In genomic region chr16:10813123-10813455, GRCh38 we compare ENCODE assay signal across 21 cellular contexts. TPM values are rescaled to one million over a fixed set of nuclear protein-coding genes. Genes with fewer than 3 reads are reported as not detected.
DNase-seq lines count a peak whose midpoint lies in the region; ATAC-seq, FAIRE-seq and TF ChIP-seq lines count a peak whose summit lies in the region.
"Had no signal": no experiment of that assay in that cellular context is flagged by ENCODE, and none has a peak within 500 bp of the region (broad histone marks: within the 10 kb centered on the region; RNA-seq: fewer than 3 reads in every experiment).

No MANE protein-coding gene starts in this region.

- no peak overlapping the region for H3K4me2 ChIP-seq in K562 (ENCODE audit: insufficient read depth, low read length)

- H3K27me3 ChIP-seq in K562 (ENCODE audit: control insufficient read depth in 2 of 2, insufficient read depth in 2 of 2, low read length in 2 of 2) (peaks cover 0 to 41% of the 10 kb centered on the region in 2 experiments; a peak in 3 of 5 replicates), heart left ventricle (peaks cover 0 to 4% (median 0%) of the 10 kb centered on the region in 9 donors)
- H3K27me3 ChIP-seq: SJSA1 had no signal

- H3K27ac ChIP-seq in K562 (ENCODE audit: extremely low read depth, low read depth, low read length): no peak overlapping the region
- H3K27ac ChIP-seq in heart left ventricle: no peak overlapping the region
- H3K27ac ChIP-seq: RWPE1, SJSA1 had no signal

- TF ChIP-seq POLR2A in K562 (conservative IDR thresholded peaks at IDR 0.05) (no peak), heart left ventricle (IDR thresholded peaks at IDR 0.05) (no peak)

- no peak for DNase-seq in natural killer cell treated with Interleukin-12 subunit alpha and Interleukin-12 subunit beta and Interleukin-15 and Interleukin-18, amount 100 ng/mL, for 72 hours (ENCODE audit: low spot score)
- DNase-seq in natural killer cell (no peak), NAMALWA (ENCODE audit: low spot score) (peak; percentile 12), K562 (ENCODE audit: extremely low read depth in 1 of 4, low spot score in 3 of 4) (no peak), heart left ventricle (no peak), Right ventricle myocardium inferior (ENCODE audit: missing footprints) (no peak), nephron progenitor cell (no peak)
- DNase-seq: AML-193; CD8-positive, alpha-beta T cell; DND-41; GF-D8; H7; Karpas-422; NCI-H1417; NCI-H2029; NCI-H2171 treated with DMSO at 0.1 percent for 48 hours; NCI-H510A; OCI-M1 had no signal

- peaks cover 6 to 23% of the 10 kb centered on the region in 2 donors for H3K4me1 Mint-ChIP-seq in natural killer cell treated with Interleukin-12 subunit alpha and Interleukin-12 subunit beta and Interleukin-15 and Interleukin-18, amount 100 ng/mL, for 72 hours (ENCODE audit: low read depth in 2 of 2)
- H3K4me1 Mint-ChIP-seq in natural killer cell (peaks cover 0 to 4% of the 10 kb centered on the region in 2 donors), nephron progenitor cell (peaks cover 5% of the 10 kb centered on the region)

- in situ Hi-C loops in K562 (cut with MboI): no loop called here

- no peak overlapping the region for H3K9ac ChIP-seq in K562 (ENCODE audit: insufficient read depth in 1 of 2, low read depth in 2 of 2, low read length in 2 of 2)

- H3K27ac Mint-ChIP-seq in natural killer cell treated with Interleukin-12 subunit alpha and Interleukin-12 subunit beta and Interleukin-15 and Interleukin-18, amount 100 ng/mL, for 72 hours: peak overlapping the region; percentile 13 to 72
- H3K27ac Mint-ChIP-seq in natural killer cell (no peak overlapping the region), nephron progenitor cell (no peak overlapping the region)
- H3K27ac Mint-ChIP-seq: CD8-positive, alpha-beta T cell had no signal

- H3K79me2 ChIP-seq in K562 (ENCODE audit: control insufficient read depth, insufficient read depth, low read length): no peaks in the 10 kb centered on the region

- H3K9me3 ChIP-seq in K562 (replicated peaks; ENCODE audit: control insufficient read depth, insufficient read depth, low read depth, low read length) (no peaks in the 10 kb centered on the region), heart left ventricle (no peaks in the 10 kb centered on the region)
- H3K9me3 ChIP-seq: SJSA1 had no signal

- H3K9me1 ChIP-seq in K562 (ENCODE audit: control insufficient read depth, insufficient read depth, low read length): no peaks in the 10 kb centered on the region

- H3K9me3 Mint-ChIP-seq in natural killer cell treated with Interleukin-12 subunit alpha and Interleukin-12 subunit beta and Interleukin-15 and Interleukin-18, amount 100 ng/mL, for 72 hours: no peaks in the 10 kb centered on the region
- H3K9me3 Mint-ChIP-seq in natural killer cell (no peaks in the 10 kb centered on the region), nephron progenitor cell (no peaks in the 10 kb centered on the region)
- H3K9me3 Mint-ChIP-seq: CD8-positive, alpha-beta T cell had no signal

- CTCF ChIA-PET in K562 (lab: Yijun Ruan, JAX; ENCODE audit: low intra/inter-chr PET ratio): no interaction called here

- H4K20me1 ChIP-seq in K562 (replicated peaks; ENCODE audit: control insufficient read depth, insufficient read depth, low read length): no peaks in the 10 kb centered on the region; the same call in 1 of the 2 replicates

- ATAC-seq in natural killer cell treated with Interleukin-12 subunit alpha and Interleukin-12 subunit beta and Interleukin-15 and Interleukin-18, amount 100 ng/mL, for 72 hours: no peak
- no peak for ATAC-seq in natural killer cell
- ATAC-seq in K562: no peak
- no peak for ATAC-seq in heart left ventricle
- no peak for ATAC-seq in Right ventricle myocardium inferior
- ATAC-seq: CD8-positive, alpha-beta T cell had no signal

- TF ChIP-seq CTCF in natural killer cell (IDR thresholded peaks at IDR 0.05) (no peak), K562 (IDR thresholded peaks at IDR 0.05 in 2 of 3, conservative IDR thresholded peaks at IDR 0.05 in 1 of 3; ENCODE audit: insufficient read depth in 2 of 3, low read depth in 1 of 3, low read length in 3 of 3) (no peak), heart left ventricle (IDR thresholded peaks at IDR 0.05) (no peak), nephron progenitor cell (IDR thresholded peaks at IDR 0.05) (no peak)

- H3K4me3 ChIP-seq in K562 (no peak overlapping the region), heart left ventricle (no peak overlapping the region)
- H3K4me3 ChIP-seq: SJSA1 had no signal

- H3K27me3 Mint-ChIP-seq in natural killer cell treated with Interleukin-12 subunit alpha and Interleukin-12 subunit beta and Interleukin-15 and Interleukin-18, amount 100 ng/mL, for 72 hours: peaks cover 0 to 5% of the 10 kb centered on the region in 2 donors
- peaks cover 7 to 9% of the 10 kb centered on the region in 2 donors for H3K27me3 Mint-ChIP-seq in natural killer cell (ENCODE audit: low read depth in 2 of 2)
- peaks cover 13% of the 10 kb centered on the region for H3K27me3 Mint-ChIP-seq in nephron progenitor cell (ENCODE audit: low read depth, poor library complexity)

- no peak for FAIRE-seq in K562 (lab: Jason Lieb, UNC)
- FAIRE-seq: D721Med had no signal

- TF ChIP-seq EP300 in K562 (IDR thresholded peaks at IDR 0.05; ENCODE audit: low read length): no peak

- no TSS peak for BruUV-seq in K562 (replicated peaks; lab: Mats Ljungman, UMichigan)

- H3K36me3 ChIP-seq in K562 (ENCODE audit: control insufficient read depth, insufficient read depth, low read length): no peaks in the 10 kb centered on the region
- no peaks in the 10 kb centered on the region for H3K36me3 ChIP-seq in heart left ventricle
- H3K36me3 ChIP-seq: SJSA1 had no signal

- no peak for TF ChIP-seq RAD21 in K562 (CRISPR knock-in tag; conservative IDR thresholded peaks at IDR 0.05 in 1 of 2, IDR thresholded peaks at IDR 0.05 in 1 of 2)

- no peak overlapping the region for H2AFZ ChIP-seq in K562 (ENCODE audit: low read depth, low read length)

- H3K4me3 Mint-ChIP-seq in natural killer cell treated with Interleukin-12 subunit alpha and Interleukin-12 subunit beta and Interleukin-15 and Interleukin-18, amount 100 ng/mL, for 72 hours: peak overlapping the region; percentile 45
- H3K4me3 Mint-ChIP-seq in natural killer cell (no peak overlapping the region), nephron progenitor cell (no peak overlapping the region)
- H3K4me3 Mint-ChIP-seq: CD8-positive, alpha-beta T cell had no signal

- WGBS in K562 (ENCODE audit: insufficient coverage, low coverage, missing lambda C conversion rate): 7% methylated on average over 4 of the region's 4 CpGs
- 80 to 87% (median 86%) methylated on average over 4 of the region's 4 CpGs for WGBS in heart left ventricle, 4 donors

- intact Hi-C loops in natural killer cell (cut with micrococcal nuclease) (no loop called here), K562 (cut with micrococcal nuclease) (no loop called here), heart left ventricle (cut with DNase I) (loop anchor here in 2 of 10 donors (5.0 to 10.0 kb wide), 2 partner anchors 48 to 56 kb away; no protein-coding TSS in a partner anchor), Right ventricle myocardium inferior (cut with DNase I) (no loop called here)

- POLR2A ChIA-PET in K562 (lab: Yijun Ruan, JAX): no interaction called here

- H3K4me1 ChIP-seq in K562 (replicated peaks in 1 of 2; ENCODE audit: control insufficient read depth in 2 of 2, insufficient read depth in 2 of 2, low read length in 2 of 2): peaks cover 0 to under 1% of the 10 kb centered on the region in 2 experiments; a peak in 2 of 5 replicates
- peaks cover 0 to under 1% (median 0%) of the 10 kb centered on the region in 12 donors for H3K4me1 ChIP-seq in heart left ventricle
- H3K4me1 ChIP-seq: SJSA1 had no signal

- H3K36me3 Mint-ChIP-seq in natural killer cell treated with Interleukin-12 subunit alpha and Interleukin-12 subunit beta and Interleukin-15 and Interleukin-18, amount 100 ng/mL, for 72 hours: no peaks in the 10 kb centered on the region
- H3K36me3 Mint-ChIP-seq in natural killer cell (no peaks in the 10 kb centered on the region), nephron progenitor cell (ENCODE audit: low read depth) (peaks cover 13% of the 10 kb centered on the region)
- H3K36me3 Mint-ChIP-seq: CD8-positive, alpha-beta T cell had no signal

TF ChIP-seq in K562, 482 proteins besides CTCF, POLR2A, EP300 and RAD21:
- TF ChIP-seq BCOR (IDR thresholded peaks at IDR 0.05): no peak
- TF ChIP-seq RBM25 (IDR thresholded peaks at IDR 0.05; ENCODE audit: low read depth, low read length, severe bottlenecking): peak; percentile 49

RNA-seq across cellular contexts. Expression of gene TVP23A, which starts 5.5 kb away (rescaled TPM):
- under 1 TPM in 1 of 2 donors, not detected in 1; 0.50 TPM for total RNA-seq in natural killer cell treated with Interleukin-12 subunit alpha and Interleukin-12 subunit beta and Interleukin-15 and Interleukin-18, amount 100 ng/mL, for 72 hours
- total RNA-seq in natural killer cell: not detected
- total RNA-seq in K562 (2011; cell fraction: chromatin; rRNA removed; ENCODE audit: low replicate concordance): 0.63 and 1.5 TPM in 2 replicates
- total RNA-seq in K562 (2011; cell fraction: nucleolus; rRNA removed): 0.39 and 1.0 TPM in 2 replicates
- total RNA-seq in K562 (2011; cell fraction: nucleoplasm; rRNA removed): 0.51 and 1.4 TPM in 2 replicates
- 0.77 TPM in 1 of 2 replicates, not detected in the other for total RNA-seq in K562 (2014; rRNA removed)
- not detected in 2 replicates for total RNA-seq in K562 (2014; rRNA removed; fragmentation: Illumina TruSeq; extraction: Trizol)
- total RNA-seq in K562 (2015; rRNA removed; fragmentation: Illumina TruSeq; extraction: Trizol): not detected in 2 replicates
- 0.04 and 0.09 TPM in 2 replicates for total RNA-seq in K562 (2021)
- polyA plus RNA-seq in K562 (2011; rRNA removed): 0.36 and 1.0 TPM in 2 replicates
- 0.73 and 0.87 TPM in 2 replicates for polyA plus RNA-seq in K562 (2011; cell fraction: cytosol; rRNA removed)
- 0.81 and 1.9 TPM in 2 replicates for polyA plus RNA-seq in K562 (2011; cell fraction: nucleus; rRNA removed)
- 0.29 and 0.39 TPM in 2 replicates for polyA plus RNA-seq in K562 (2012)
- polyA plus RNA-seq in K562 (2014; fragmentation: Illumina TruSeq; extraction: Trizol): 0.11 TPM in 1 of 2 replicates, not detected in the other
- under 1 TPM; 0.04 to 0.08 TPM for polyA plus RNA-seq in K562 (2014; fragmentation: Nextera tagmentation; extraction: Ambion mirVana)
- polyA plus RNA-seq in K562 (2014; rRNA removed): 0.12 TPM in 1 of 2 replicates, not detected in the other
- 0.32 and 0.93 TPM in 2 replicates for polyA minus RNA-seq in K562 (2011; rRNA and poly(A)+ RNA removed)
- polyA minus RNA-seq in K562 (2011; cell fraction: cytosol; rRNA and poly(A)+ RNA removed): not detected in 2 replicates
- 0.40 and 1.00 TPM in 2 replicates for polyA minus RNA-seq in K562 (2011; cell fraction: nucleus; rRNA and poly(A)+ RNA removed)
- under 1 TPM in 5 of 9 donors, not detected in 4; 0.30 to 0.95 (median 0.34) TPM for total RNA-seq in heart left ventricle
- polyA plus RNA-seq in heart left ventricle: under 1 TPM; 0.08 TPM
- total RNA-seq in Right ventricle myocardium inferior: 0.41 TPM
- total RNA-seq: CD8-positive, alpha-beta T cell; SJSA1 had no signal

Comparison
In these comparisons a context has a peak if more than half of its experiments do, and no peak if none do; other contexts are left out.
1. H3K27ac Mint-ChIP-seq: peak in natural killer cell treated with Interleukin-12 subunit alpha and Interleukin-12 subunit beta and Interleukin-15 and Interleukin-18, amount 100 ng/mL, for 72 hours (2 of 2); none in natural killer cell (0 of 2) and nephron progenitor cell (single experiment).